Comparison of ENCODE assay signal across 18 cellular contexts in genomic region chr2:231193216-231193615, GRCh38.
"Had no signal": no experiment of that assay in that cellular context is flagged by ENCODE, and none has a peak within 500 bp of the region (broad histone marks: within the 10 kb centered on the region; RNA-seq: fewer than 3 reads in every experiment).

No MANE protein-coding gene starts in this region.

- ATAC-seq: esophagus mucosa; naive thymus-derived CD8-positive, alpha-beta T cell; stimulated activated naive CD8-positive, alpha-beta T cell treated with anti-CD3 and anti-CD28 coated beads, Interleukin-15, Interleukin-2, amounts not matched to agents 100 U/mL and 50 U/mL, for 24 hours had no signal

- FAIRE-seq: astrocyte, TTC549 had no signal

- H3K27ac ChIP-seq: suprapubic skin had no signal

- H3K36me3 ChIP-seq: adrenal gland, breast epithelium, left ventricle myocardium inferior, suprapubic skin had no signal

- H3K9me3 ChIP-seq: adrenal gland, breast epithelium, left ventricle myocardium inferior, mucosa of descending colon, suprapubic skin had no signal

- DNase-seq: activated CD4-positive, alpha-beta T cell treated with anti-CD3 and anti-CD28 coated beads, Interleukin-2, amount 50 U/mL, for 4 hours; activated gamma-delta T cell; effector CD4-positive, alpha-beta T cell; immature natural killer cell; kidney glomerular epithelial cell; left ventricle myocardium inferior; mammary epithelial cell; mucosa of descending colon; naive thymus-derived CD8-positive, alpha-beta T cell; stimulated activated CD4-positive, alpha-beta T cell treated with anti-CD3 and anti-CD28 coated beads, Interleukin-2, amount 100 ng/mL, for 24 hours; stimulated activated naive CD8-positive, alpha-beta T cell treated with anti-CD3 and anti-CD28 coated beads, Interleukin-15, Interleukin-2, amounts not matched to agents 100 U/mL and 50 U/mL, for 24 hours; SW 1271 had no signal

- H3K4me3 ChIP-seq: adrenal gland, breast epithelium, left ventricle myocardium inferior, mucosa of descending colon, suprapubic skin had no signal

- H3K27me3 ChIP-seq: adrenal gland, breast epithelium had no signal
